ENCODE assay signal across 23 cellular contexts in genomic region chr3:65879372-65879771, GRCh38.
"Had no signal": no experiment of that assay in that cellular context is flagged by ENCODE, and none has a peak within 500 bp of the region (broad histone marks: within the 10 kb centered on the region; RNA-seq: fewer than 3 reads in every experiment).

No MANE protein-coding gene starts in this region.

- H3K9me3 ChIP-seq: colonic mucosa, ovary, suprapubic skin, thyroid gland had no signal

- FAIRE-seq: endothelial cell of umbilical vein, kidney, urothelium cell line had no signal

- H3K27me3 ChIP-seq: colonic mucosa, heart left ventricle, ovary, suprapubic skin, thyroid gland had no signal

- H3K4me2 ChIP-seq: smooth muscle cell had no signal

- H3K27ac ChIP-seq: colonic mucosa, heart left ventricle, ovary, suprapubic skin, thyroid gland had no signal

- DNase-seq: colonic mucosa; dermis blood vessel endothelial cell; erythroblast; foreskin melanocyte; heart left ventricle; hippocampal formation; immature natural killer cell; kidney; left colon; mammary epithelial cell; natural killer cell; nucleus accumbens; ovary; right cardiac atrium; stimulated activated CD4-positive, alpha-beta T cell treated with anti-CD3 and anti-CD28 coated beads, Interleukin-2, amount 100 ng/mL, for 48 hours; stimulated activated naive CD8-positive, alpha-beta T cell treated with anti-CD3 and anti-CD28 coated beads, Interleukin-15, Interleukin-2, amounts not matched to agents 100 U/mL and 50 U/mL, for 24 hours; thyroid gland had no signal

- H3K27me3 Mint-ChIP-seq: type B pancreatic cell had no signal

- ATAC-seq: heart left ventricle; left colon; natural killer cell; right cardiac atrium; stimulated activated naive CD8-positive, alpha-beta T cell treated with anti-CD3 and anti-CD28 coated beads, Interleukin-15, Interleukin-2, amounts not matched to agents 100 U/mL and 50 U/mL, for 24 hours had no signal

- H3K4me3 ChIP-seq: colonic mucosa, heart left ventricle, ovary, smooth muscle cell, suprapubic skin, thyroid gland had no signal

- H3K4me1 Mint-ChIP-seq: immature natural killer cell, natural killer cell had no signal

- H3K27ac Mint-ChIP-seq: immature natural killer cell, natural killer cell, type B pancreatic cell had no signal

- H3K4me3 Mint-ChIP-seq: immature natural killer cell, natural killer cell, neural crest cell, type B pancreatic cell had no signal

- H3K9me3 Mint-ChIP-seq: neural crest cell, type B pancreatic cell had no signal

- H3K36me3 ChIP-seq: colonic mucosa, heart left ventricle, ovary, suprapubic skin, thyroid gland had no signal

- H3K36me3 Mint-ChIP-seq: immature natural killer cell, natural killer cell, type B pancreatic cell had no signal
